Comparison of ENCODE assay signal across 11 cellular contexts in genomic region chr6:123925360-123925759, GRCh38.
DNase-seq lines count a peak whose midpoint lies in the region; ATAC-seq, FAIRE-seq and TF ChIP-seq lines count a peak whose summit lies in the region.
"Had no signal": no experiment of that assay in that cellular context is flagged by ENCODE, and none has a peak within 500 bp of the region (broad histone marks: within the 10 kb centered on the region; RNA-seq: fewer than 3 reads in every experiment).

No MANE protein-coding gene starts in this region.

- H3K27me3 ChIP-seq in bronchial epithelial cell (ENCODE audit: control insufficient read depth, insufficient read depth, low read length), result no peaks in the 10 kb centered on the region
- H3K27me3 ChIP-seq: tibial artery had no signal

- FAIRE-seq in GM18507 (lab: Jason Lieb, UNC) (peak; percentile 69), bronchial epithelial cell (lab: Jason Lieb, UNC) (no peak)

- no peak overlapping the region for H3K4me3 ChIP-seq in bronchial epithelial cell (ENCODE audit: low read depth, low read length)
- H3K4me3 ChIP-seq: tibial artery had no signal

- TF ChIP-seq CTCF in bronchial epithelial cell (IDR thresholded peaks at IDR 0.05; ENCODE audit: insufficient read depth, low read length, severe bottlenecking), result no peak

- ATAC-seq in GM21529 (IDR thresholded peaks at IDR 0.05; ENCODE audit: unreplicated experiment), result peak; percentile 94
- peak; percentile 97 for ATAC-seq in HG03460 (IDR thresholded peaks at IDR 0.05; ENCODE audit: unreplicated experiment)

- DNase-seq in GM18507 (ENCODE audit: extremely low spot score, insufficient read length, low read depth), result peak; percentile 3
- peak; percentile 95 for DNase-seq in bronchial epithelial cell (ENCODE audit: low read depth)
- no peak for DNase-seq in GM03348 (ENCODE audit: low spot score)
- DNase-seq in NCI-H1694 treated with DMSO at 0.1 percent for 48 hours (lab: John Stamatoyannopoulos, UW), result no peak
- DNase-seq in erythroblast (lab: John Stamatoyannopoulos, UW), result no peak
- no peak for DNase-seq in SKM-1 treated with dmso at 0.1 percent for 144 hours (lab: John Stamatoyannopoulos, UW; ENCODE audit: unreplicated experiment)
- DNase-seq: activated T-cell treated with anti-CD3 and anti-CD28 coated beads, Interleukin-2, amount 50 U/mL, for 48 hours; NCI-H1930; tibial artery had no signal

- H3K36me3 ChIP-seq in bronchial epithelial cell (ENCODE audit: control insufficient read depth, insufficient read depth, low read length), result no peaks in the 10 kb centered on the region
- H3K36me3 ChIP-seq: tibial artery had no signal

- TF ChIP-seq POLR2A in erythroblast (IDR thresholded peaks at IDR 0.05; ENCODE audit: low read length), result no peak

Comparison
In these comparisons a context has a peak if more than half of its experiments do, and no peak if none do; other contexts are left out.
1. DNase-seq: peak in GM18507 (single experiment) and bronchial epithelial cell (single experiment); none in GM03348 (single experiment), NCI-H1694 treated with DMSO at 0.1 percent for 48 hours (single experiment), erythroblast (0 of 2) and SKM-1 treated with dmso at 0.1 percent for 144 hours (single experiment).